ENCODE assay signal across 23 cellular contexts in the genomic region with DNA sequence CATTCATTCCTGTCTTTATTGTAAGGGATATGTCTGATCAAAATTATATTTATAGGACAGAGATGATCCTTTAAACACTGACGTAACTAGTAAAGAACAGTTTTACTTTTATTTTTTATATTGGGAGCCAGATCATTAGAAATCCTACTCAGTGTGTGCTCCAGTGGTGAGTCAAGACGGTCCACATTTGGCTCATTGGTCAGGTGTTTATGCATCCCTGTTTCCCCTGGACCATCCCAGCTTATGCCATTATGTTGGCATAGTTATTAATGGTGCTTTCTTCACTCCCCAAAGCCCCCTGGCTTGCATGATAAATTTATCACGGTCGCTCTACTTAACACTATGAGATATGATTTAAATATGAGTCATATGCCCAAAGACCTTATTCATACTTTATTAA.
"Had no signal": no experiment of that assay in that cellular context is flagged by ENCODE, and none has a peak within 500 bp of the region (broad histone marks: within the 10 kb centered on the region; RNA-seq: fewer than 3 reads in every experiment).

No MANE protein-coding gene starts in this region.

- H3K36me3 ChIP-seq: brain microvascular endothelial cell, tibial artery had no signal

- H3K27ac Mint-ChIP-seq: activated CD4-positive, alpha-beta T cell treated with anti-CD3 and anti-CD28 coated beads, Interleukin-2, amount 10 ng/mL, durations not matched to agents 7 days and 5 days; activated CD8-positive, alpha-beta T cell treated with anti-CD3 and anti-CD28 coated beads, Interleukin-2, amount 10 ng/mL, durations not matched to agents 7 days and 5 days; activated naive CD4-positive, alpha-beta T cell treated with anti-CD3 and anti-CD28 coated beads, Interleukin-2, amount 50 U/mL, for 24 hours; activated T-helper 1 cell treated with anti-CD3 and anti-CD28 coated beads, Interleukin-12 subunit alpha, Interleukin-12 subunit beta, Interleukin-2, Interleukin-4 antibody, amounts not matched to agents 30 ng/mL and 10 ng/mL and 1 ng/mL, durations not matched to agents 14 hours and 24 hours and 36 hours; endodermal cell; memory B cell; nephron progenitor cell; stimulated activated effector memory CD8-positive, alpha-beta T cell treated with anti-CD3 and anti-CD28 coated beads, Interleukin-12 subunit alpha, Interleukin-12 subunit beta, amount 100 ng/mL, for 72 hours; stimulated activated naive CD8-positive, alpha-beta T cell treated with anti-CD3 and anti-CD28 coated beads, Interleukin-15, amount 100 ng/mL, for 72 hours had no signal

- H3K27me3 Mint-ChIP-seq: activated CD4-positive, alpha-beta T cell treated with anti-CD3 and anti-CD28 coated beads, Interleukin-2, amount 10 ng/mL, durations not matched to agents 7 days and 5 days; central memory CD8-positive, alpha-beta T cell; memory B cell; stimulated activated naive CD8-positive, alpha-beta T cell treated with anti-CD3 and anti-CD28 coated beads, Interleukin-15, amount 100 ng/mL, for 72 hours had no signal

- H3K4me1 Mint-ChIP-seq: activated CD4-positive, alpha-beta T cell treated with anti-CD3 and anti-CD28 coated beads, Interleukin-2, amount 10 ng/mL, durations not matched to agents 7 days and 5 days; activated naive CD4-positive, alpha-beta T cell treated with anti-CD3 and anti-CD28 coated beads, Interleukin-2, amount 50 U/mL, for 24 hours; central memory CD8-positive, alpha-beta T cell; endodermal cell; memory B cell; nephron progenitor cell; stimulated activated effector memory CD8-positive, alpha-beta T cell treated with anti-CD3 and anti-CD28 coated beads, Interleukin-12 subunit alpha, Interleukin-12 subunit beta, amount 100 ng/mL, for 72 hours; stimulated activated naive CD8-positive, alpha-beta T cell treated with anti-CD3 and anti-CD28 coated beads, Interleukin-15, amount 100 ng/mL, for 72 hours had no signal

- H3K27me3 ChIP-seq: brain microvascular endothelial cell, hepatocyte, tibial artery had no signal

- ATAC-seq: activated CD4-positive, CD25-positive, alpha-beta regulatory T cell treated with anti-CD3 and anti-CD28 coated beads, Interleukin-2, amount 50 U/mL, for 24 hours; activated CD8-positive, alpha-beta T cell treated with anti-CD3 and anti-CD28 coated beads, Interleukin-2, amount 10 ng/mL, durations not matched to agents 7 days and 5 days; right cardiac atrium; stimulated activated effector memory CD8-positive, alpha-beta T cell treated with anti-CD3 and anti-CD28 coated beads, Interleukin-12 subunit alpha, Interleukin-12 subunit beta, amount 100 ng/mL, for 72 hours; stimulated activated naive CD8-positive, alpha-beta T cell treated with anti-CD3 and anti-CD28 coated beads, Interleukin-15, amount 100 ng/mL, for 72 hours had no signal

- H3K9me3 Mint-ChIP-seq: activated CD4-positive, alpha-beta T cell treated with anti-CD3 and anti-CD28 coated beads, Interleukin-2, amount 10 ng/mL, durations not matched to agents 7 days and 5 days; activated T-helper 1 cell treated with anti-CD3 and anti-CD28 coated beads, Interleukin-12 subunit alpha, Interleukin-12 subunit beta, Interleukin-2, Interleukin-4 antibody, amounts not matched to agents 30 ng/mL and 10 ng/mL and 1 ng/mL, durations not matched to agents 14 hours and 24 hours and 36 hours; endodermal cell; memory B cell; nephron progenitor cell; stimulated activated naive CD8-positive, alpha-beta T cell treated with anti-CD3 and anti-CD28 coated beads, Interleukin-15, amount 100 ng/mL, for 72 hours had no signal

- H3K4me2 ChIP-seq: hepatocyte had no signal

- H3K9me3 ChIP-seq: tibial artery had no signal

- H3K4me3 ChIP-seq: hepatocyte, skin epidermis, tibial artery had no signal

- H3K4me1 ChIP-seq: parathyroid adenoma had no signal

- H3K36me3 Mint-ChIP-seq: activated naive CD4-positive, alpha-beta T cell treated with anti-CD3 and anti-CD28 coated beads, Interleukin-2, amount 50 U/mL, for 24 hours; memory B cell; stimulated activated effector memory CD8-positive, alpha-beta T cell treated with anti-CD3 and anti-CD28 coated beads, Interleukin-12 subunit alpha, Interleukin-12 subunit beta, amount 100 ng/mL, for 72 hours had no signal

- H3K4me3 Mint-ChIP-seq: activated CD4-positive, alpha-beta T cell treated with anti-CD3 and anti-CD28 coated beads, Interleukin-2, amount 10 ng/mL, durations not matched to agents 7 days and 5 days; activated CD8-positive, alpha-beta T cell treated with anti-CD3 and anti-CD28 coated beads, Interleukin-2, amount 10 ng/mL, durations not matched to agents 7 days and 5 days; activated naive CD4-positive, alpha-beta T cell treated with anti-CD3 and anti-CD28 coated beads, Interleukin-2, amount 50 U/mL, for 24 hours; activated T-helper 1 cell treated with anti-CD3 and anti-CD28 coated beads, Interleukin-12 subunit alpha, Interleukin-12 subunit beta, Interleukin-2, Interleukin-4 antibody, amounts not matched to agents 30 ng/mL and 10 ng/mL and 1 ng/mL, durations not matched to agents 14 hours and 24 hours and 36 hours; central memory CD8-positive, alpha-beta T cell; endodermal cell; memory B cell; nephron progenitor cell; stimulated activated effector memory CD8-positive, alpha-beta T cell treated with anti-CD3 and anti-CD28 coated beads, Interleukin-12 subunit alpha, Interleukin-12 subunit beta, amount 100 ng/mL, for 72 hours; stimulated activated naive CD8-positive, alpha-beta T cell treated with anti-CD3 and anti-CD28 coated beads, Interleukin-15, amount 100 ng/mL, for 72 hours had no signal

- H3K27ac ChIP-seq: brain microvascular endothelial cell, hepatocyte, parathyroid adenoma, skin epidermis, tibial artery, VCaP had no signal

- FAIRE-seq: colon had no signal

- DNase-seq: activated CD4-positive, alpha-beta T cell treated with anti-CD3 and anti-CD28 coated beads, Interleukin-2, amount 10 ng/mL, durations not matched to agents 7 days and 5 days; activated CD8-positive, alpha-beta T cell treated with anti-CD3 and anti-CD28 coated beads, Interleukin-2, amount 10 ng/mL, durations not matched to agents 7 days and 5 days; activated gamma-delta T cell; anterior cingulate cortex; endodermal cell; foreskin melanocyte; nephron progenitor cell; right cardiac atrium; stimulated activated CD4-positive, alpha-beta T cell treated with anti-CD3 and anti-CD28 coated beads, Interleukin-1b, Interleukin-23, amount 100 ng/mL, for 48 hours; stimulated activated naive CD8-positive, alpha-beta T cell treated with anti-CD3 and anti-CD28 coated beads, Interleukin-15, amount 100 ng/mL, for 72 hours; tibial artery had no signal
